Comparison of ENCODE assay signal across 1 cellular context in the genomic region with DNA sequence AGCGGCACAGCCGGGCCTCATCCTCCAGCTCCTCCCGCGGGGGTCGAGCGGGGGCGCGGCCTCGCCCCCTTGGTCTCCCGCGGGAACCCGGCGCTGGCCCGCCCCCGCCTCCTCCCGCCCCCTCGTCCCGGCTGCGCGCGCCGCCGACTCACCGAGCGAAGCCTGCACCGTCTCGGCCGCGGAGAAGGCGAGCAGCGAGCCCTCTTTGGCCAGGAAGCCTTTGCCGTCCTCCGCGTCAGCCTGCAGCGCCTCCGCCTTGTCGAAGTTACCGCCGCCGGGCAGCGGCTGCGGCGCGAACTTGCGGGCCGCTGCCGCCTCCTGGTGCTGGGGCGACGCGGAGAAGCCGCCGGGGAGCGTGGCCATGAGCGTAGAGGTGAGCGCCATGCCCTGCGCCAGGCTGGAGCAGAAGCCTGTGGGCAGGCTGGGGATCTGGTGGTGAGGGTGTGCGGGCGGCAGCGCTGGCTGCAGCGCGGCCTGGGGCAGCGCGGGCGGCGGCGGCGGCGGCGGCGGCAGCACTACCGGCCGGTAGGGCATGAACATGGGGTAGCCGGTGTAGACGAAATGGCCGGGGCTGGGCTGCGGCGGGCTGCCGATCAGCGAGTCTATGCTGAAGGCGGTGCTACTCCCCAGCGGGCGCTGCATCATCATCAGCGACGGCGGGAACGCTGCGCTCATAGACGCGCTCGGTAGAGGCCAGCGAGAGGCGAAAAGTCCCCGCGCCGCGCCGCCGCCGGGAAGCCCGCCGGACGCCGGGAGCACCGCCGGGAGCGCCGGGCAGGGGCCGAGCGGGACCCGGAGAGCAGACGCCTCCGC.
TF ChIP-seq lines count a peak whose summit lies in the region.

No MANE protein-coding gene starts in this region.

TF ChIP-seq in WTC11, 78 proteins besides CTCF, POLR2A, EP300 and RAD21 (continued from another document):
- TF ChIP-seq, protein P1, sequence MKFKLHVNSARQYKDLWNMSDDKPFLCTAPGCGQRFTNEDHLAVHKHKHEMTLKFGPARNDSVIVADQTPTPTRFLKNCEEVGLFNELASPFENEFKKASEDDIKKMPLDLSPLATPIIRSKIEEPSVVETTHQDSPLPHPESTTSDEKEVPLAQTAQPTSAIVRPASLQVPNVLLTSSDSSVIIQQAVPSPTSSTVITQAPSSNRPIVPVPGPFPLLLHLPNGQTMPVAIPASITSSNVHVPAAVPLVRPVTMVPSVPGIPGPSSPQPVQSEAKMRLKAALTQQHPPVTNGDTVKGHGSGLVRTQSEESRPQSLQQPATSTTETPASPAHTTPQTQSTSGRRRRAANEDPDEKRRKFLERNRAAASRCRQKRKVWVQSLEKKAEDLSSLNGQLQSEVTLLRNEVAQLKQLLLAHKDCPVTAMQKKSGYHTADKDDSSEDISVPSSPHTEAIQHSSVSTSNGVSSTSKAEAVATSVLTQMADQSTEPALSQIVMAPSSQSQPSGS (CRISPR knock-in tag; IDR thresholded peaks at IDR 0.05; ENCODE audit: borderline replicate concordance, low read depth) = no peak
- TF ChIP-seq, protein P2, sequence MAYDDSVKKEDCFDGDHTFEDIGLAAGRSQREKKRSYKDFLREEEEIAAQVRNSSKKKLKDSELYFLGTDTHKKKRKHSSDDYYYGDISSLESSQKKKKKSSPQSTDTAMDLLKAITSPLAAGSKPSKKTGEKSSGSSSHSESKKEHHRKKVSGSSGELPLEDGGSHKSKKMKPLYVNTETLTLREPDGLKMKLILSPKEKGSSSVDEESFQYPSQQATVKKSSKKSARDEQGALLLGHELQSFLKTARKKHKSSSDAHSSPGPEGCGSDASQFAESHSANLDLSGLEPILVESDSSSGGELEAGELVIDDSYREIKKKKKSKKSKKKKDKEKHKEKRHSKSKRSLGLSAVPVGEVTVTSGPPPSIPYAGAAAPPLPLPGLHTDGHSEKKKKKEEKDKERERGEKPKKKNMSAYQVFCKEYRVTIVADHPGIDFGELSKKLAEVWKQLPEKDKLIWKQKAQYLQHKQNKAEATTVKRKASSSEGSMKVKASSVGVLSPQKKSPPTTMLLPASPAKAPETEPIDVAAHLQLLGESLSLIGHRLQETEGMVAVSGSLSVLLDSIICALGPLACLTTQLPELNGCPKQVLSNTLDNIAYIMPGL (CRISPR knock-in tag; IDR thresholded peaks at IDR 0.05) = 0 out of 2 replicates have a peak, but pooled peaks have one; percentile 13
- TF ChIP-seq PRRX2 (CRISPR knock-in tag; IDR thresholded peaks at IDR 0.05) = no peak
- TF ChIP-seq, protein P3, sequence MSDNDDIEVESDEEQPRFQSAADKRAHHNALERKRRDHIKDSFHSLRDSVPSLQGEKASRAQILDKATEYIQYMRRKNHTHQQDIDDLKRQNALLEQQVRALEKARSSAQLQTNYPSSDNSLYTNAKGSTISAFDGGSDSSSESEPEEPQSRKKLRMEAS (CRISPR knock-in tag; IDR thresholded peaks at IDR 0.05) = peak; percentile 58; the same call in 1 of the 2 replicates
- TF ChIP-seq, protein P4, sequence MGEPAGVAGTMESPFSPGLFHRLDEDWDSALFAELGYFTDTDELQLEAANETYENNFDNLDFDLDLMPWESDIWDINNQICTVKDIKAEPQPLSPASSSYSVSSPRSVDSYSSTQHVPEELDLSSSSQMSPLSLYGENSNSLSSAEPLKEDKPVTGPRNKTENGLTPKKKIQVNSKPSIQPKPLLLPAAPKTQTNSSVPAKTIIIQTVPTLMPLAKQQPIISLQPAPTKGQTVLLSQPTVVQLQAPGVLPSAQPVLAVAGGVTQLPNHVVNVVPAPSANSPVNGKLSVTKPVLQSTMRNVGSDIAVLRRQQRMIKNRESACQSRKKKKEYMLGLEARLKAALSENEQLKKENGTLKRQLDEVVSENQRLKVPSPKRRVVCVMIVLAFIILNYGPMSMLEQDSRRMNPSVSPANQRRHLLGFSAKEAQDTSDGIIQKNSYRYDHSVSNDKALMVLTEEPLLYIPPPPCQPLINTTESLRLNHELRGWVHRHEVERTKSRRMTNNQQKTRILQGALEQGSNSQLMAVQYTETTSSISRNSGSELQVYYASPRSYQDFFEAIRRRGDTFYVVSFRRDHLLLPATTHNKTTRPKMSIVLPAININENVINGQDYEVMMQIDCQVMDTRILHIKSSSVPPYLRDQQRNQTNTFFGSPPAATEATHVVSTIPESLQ (CRISPR knock-in tag; IDR thresholded peaks at IDR 0.05) = no peak
- TF ChIP-seq, protein P5, sequence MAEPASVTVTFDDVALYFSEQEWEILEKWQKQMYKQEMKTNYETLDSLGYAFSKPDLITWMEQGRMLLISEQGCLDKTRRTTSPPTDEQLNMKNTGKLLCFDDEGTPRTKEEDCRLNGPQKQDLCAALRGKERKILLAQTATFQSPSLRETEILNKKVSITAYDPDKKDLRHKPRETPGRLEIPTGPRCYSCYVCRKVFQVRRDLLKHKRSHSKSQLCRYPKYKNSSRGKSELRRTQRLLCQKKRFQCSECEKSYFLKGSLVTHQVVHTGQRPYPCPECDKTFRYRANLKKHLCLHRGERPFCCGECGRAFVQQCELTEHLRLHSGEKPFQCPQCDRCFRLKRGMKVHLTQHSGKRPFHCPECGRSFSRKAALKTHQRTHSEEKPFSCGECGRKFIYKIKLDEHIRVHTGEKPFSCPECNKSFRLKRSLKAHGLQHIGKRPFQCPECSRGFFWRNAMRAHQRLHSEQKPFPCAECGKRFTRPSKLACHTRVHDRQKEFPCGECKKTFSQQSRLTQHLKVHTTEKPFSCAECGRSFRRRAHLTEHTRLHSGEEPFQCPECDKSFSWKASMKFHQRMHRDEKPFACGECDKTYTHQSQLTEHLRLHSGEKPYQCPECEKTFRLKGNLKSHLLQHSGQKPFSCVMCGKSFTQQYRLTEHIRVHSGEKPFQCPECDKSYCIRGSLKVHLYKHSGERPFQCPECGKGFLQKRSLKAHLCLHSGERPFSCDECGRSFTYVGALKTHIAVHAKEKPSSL (CRISPR knock-in tag; conservative IDR thresholded peaks at IDR 0.05) = no peak
- no peak for TF ChIP-seq ATF1 (CRISPR knock-in tag; IDR thresholded peaks at IDR 0.05)
- peak; percentile 44; the same call in 1 of the 2 replicates for TF ChIP-seq ZNF263 (CRISPR knock-in tag; IDR thresholded peaks at IDR 0.05; ENCODE audit: low read depth)
